1 cellular context compared by ENCODE assay signal in the genomic region with DNA sequence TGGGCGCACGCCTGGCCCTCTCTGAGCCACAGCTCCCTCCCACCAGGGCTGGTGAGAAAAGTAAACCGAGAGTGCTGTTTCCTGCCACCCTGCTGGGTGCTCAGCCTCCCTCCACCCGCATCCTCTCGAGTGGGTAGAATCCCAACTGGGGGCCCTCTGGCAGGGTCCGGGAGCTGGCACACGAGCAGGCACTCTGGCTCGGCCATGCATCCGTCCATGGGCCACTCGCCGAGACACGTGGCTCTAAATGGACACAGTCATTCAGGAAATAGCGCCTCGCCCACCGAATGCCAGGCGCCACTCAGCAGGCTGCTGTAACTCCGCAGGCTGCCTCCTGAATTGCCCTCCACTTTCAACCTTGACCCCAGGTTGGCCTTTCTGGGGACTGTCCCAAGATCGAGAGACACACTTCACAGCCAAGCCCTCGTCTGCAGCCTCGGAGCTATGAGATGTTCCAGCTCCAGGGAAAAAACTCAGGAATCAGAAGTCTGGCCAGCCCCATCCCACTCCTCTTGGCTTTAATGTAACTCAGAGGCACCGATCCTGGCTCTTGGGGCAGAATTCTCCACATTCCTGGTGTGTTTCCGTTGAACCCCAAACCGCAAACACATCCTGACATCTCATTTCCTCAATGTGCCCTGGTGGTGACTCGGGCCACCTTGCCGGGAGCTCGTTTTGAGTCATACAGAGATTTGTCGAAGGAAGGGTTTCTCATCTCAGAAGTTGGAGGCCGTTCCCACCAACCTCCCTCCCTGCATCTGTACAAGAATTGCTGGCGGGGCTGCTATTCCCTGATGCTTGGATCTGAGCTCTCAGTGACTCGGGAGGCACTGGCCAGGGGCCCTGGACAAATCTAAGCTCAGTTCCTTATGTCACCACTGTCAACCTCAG.
TF ChIP-seq lines count a peak whose summit lies in the region.

No MANE protein-coding gene starts in this region.

TF ChIP-seq in GM23338, 12 proteins besides CTCF, POLR2A, EP300 and RAD21 (continued from another document):
- TF ChIP-seq, protein P1, sequence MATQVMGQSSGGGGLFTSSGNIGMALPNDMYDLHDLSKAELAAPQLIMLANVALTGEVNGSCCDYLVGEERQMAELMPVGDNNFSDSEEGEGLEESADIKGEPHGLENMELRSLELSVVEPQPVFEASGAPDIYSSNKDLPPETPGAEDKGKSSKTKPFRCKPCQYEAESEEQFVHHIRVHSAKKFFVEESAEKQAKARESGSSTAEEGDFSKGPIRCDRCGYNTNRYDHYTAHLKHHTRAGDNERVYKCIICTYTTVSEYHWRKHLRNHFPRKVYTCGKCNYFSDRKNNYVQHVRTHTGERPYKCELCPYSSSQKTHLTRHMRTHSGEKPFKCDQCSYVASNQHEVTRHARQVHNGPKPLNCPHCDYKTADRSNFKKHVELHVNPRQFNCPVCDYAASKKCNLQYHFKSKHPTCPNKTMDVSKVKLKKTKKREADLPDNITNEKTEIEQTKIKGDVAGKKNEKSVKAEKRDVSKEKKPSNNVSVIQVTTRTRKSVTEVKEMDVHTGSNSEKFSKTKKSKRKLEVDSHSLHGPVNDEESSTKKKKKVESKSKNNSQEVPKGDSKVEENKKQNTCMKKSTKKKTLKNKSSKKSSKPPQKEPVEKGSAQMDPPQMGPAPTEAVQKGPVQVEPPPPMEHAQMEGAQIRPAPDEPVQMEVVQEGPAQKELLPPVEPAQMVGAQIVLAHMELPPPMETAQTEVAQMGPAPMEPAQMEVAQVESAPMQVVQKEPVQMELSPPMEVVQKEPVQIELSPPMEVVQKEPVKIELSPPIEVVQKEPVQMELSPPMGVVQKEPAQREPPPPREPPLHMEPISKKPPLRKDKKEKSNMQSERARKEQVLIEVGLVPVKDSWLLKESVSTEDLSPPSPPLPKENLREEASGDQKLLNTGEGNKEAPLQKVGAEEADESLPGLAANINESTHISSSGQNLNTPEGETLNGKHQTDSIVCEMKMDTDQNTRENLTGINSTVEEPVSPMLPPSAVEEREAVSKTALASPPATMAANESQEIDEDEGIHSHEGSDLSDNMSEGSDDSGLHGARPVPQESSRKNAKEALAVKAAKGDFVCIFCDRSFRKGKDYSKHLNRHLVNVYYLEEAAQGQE (IDR thresholded peaks at IDR 0.05; ENCODE audit: unreplicated experiment): no peak
- TF ChIP-seq ZNF331 (CRISPR knock-in tag; IDR thresholded peaks at IDR 0.05; ENCODE audit: low read depth): no peak
TF ChIP-seq in GM23338: peak in this region for 0.
